Comparison of ENCODE assay signal across 1 cellular context in the genomic region with DNA sequence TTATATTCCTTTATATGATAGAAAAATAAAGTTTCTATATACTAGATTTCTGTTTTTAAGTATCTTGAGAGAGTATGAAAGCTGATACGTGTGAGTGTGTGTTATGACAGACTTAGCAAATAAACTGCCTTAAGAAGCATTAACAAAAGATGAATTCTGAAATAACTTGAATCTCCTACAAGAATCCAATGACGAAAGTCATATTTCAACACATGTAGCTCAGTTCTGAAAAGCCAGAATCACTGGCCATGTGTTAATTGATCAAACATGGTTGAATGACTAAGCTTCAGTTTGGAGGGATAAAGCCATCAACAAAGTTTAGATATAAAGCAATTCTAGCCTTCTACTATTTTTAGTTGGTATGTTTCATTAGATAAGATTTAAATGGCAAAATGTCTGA.
TF ChIP-seq lines count a peak whose summit lies in the region.

No MANE protein-coding gene starts in this region.

TF ChIP-seq in K562, 482 proteins besides CTCF, POLR2A, EP300 and RAD21 (continued from another document):
- TF ChIP-seq, protein P1, sequence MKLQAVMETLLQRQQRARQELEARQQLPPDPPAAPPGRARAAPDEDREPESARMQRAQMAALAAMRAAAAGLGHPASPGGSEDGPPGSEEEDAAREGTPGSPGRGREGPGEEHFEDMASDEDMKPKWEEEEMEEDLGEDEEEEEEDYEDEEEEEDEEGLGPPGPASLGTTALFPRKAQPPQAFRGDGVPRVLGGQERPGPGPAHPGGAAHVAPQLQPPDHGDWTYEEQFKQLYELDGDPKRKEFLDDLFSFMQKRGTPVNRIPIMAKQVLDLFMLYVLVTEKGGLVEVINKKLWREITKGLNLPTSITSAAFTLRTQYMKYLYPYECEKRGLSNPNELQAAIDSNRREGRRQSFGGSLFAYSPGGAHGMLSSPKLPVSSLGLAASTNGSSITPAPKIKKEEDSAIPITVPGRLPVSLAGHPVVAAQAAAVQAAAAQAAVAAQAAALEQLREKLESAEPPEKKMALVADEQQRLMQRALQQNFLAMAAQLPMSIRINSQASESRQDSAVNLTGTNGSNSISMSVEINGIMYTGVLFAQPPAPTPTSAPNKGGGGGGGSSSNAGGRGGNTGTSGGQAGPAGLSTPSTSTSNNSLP (IDR thresholded peaks at IDR 0.05; ENCODE audit: borderline replicate concordance, low read depth, low read length): no peak
- TF ChIP-seq SMARCE1 (IDR thresholded peaks at IDR 0.05) (no peak), ZBTB7A (IDR thresholded peaks at IDR 0.05; ENCODE audit: borderline replicate concordance, control insufficient read depth, low read depth, low read length) (no peak), ZFX (CRISPR knock-in tag; IDR thresholded peaks at IDR 0.05) (no peak), TAF9B (IDR thresholded peaks at IDR 0.05; ENCODE audit: partially characterized antibody) (no peak)
- TF ChIP-seq, protein P2, sequence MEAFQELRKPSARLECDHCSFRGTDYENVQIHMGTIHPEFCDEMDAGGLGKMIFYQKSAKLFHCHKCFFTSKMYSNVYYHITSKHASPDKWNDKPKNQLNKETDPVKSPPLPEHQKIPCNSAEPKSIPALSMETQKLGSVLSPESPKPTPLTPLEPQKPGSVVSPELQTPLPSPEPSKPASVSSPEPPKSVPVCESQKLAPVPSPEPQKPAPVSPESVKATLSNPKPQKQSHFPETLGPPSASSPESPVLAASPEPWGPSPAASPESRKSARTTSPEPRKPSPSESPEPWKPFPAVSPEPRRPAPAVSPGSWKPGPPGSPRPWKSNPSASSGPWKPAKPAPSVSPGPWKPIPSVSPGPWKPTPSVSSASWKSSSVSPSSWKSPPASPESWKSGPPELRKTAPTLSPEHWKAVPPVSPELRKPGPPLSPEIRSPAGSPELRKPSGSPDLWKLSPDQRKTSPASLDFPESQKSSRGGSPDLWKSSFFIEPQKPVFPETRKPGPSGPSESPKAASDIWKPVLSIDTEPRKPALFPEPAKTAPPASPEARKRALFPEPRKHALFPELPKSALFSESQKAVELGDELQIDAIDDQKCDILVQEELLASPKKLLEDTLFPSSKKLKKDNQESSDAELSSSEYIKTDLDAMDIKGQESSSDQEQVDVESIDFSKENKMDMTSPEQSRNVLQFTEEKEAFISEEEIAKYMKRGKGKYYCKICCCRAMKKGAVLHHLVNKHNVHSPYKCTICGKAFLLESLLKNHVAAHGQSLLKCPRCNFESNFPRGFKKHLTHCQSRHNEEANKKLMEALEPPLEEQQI (IDR thresholded peaks at IDR 0.05): no peak
- TF ChIP-seq, protein P3, sequence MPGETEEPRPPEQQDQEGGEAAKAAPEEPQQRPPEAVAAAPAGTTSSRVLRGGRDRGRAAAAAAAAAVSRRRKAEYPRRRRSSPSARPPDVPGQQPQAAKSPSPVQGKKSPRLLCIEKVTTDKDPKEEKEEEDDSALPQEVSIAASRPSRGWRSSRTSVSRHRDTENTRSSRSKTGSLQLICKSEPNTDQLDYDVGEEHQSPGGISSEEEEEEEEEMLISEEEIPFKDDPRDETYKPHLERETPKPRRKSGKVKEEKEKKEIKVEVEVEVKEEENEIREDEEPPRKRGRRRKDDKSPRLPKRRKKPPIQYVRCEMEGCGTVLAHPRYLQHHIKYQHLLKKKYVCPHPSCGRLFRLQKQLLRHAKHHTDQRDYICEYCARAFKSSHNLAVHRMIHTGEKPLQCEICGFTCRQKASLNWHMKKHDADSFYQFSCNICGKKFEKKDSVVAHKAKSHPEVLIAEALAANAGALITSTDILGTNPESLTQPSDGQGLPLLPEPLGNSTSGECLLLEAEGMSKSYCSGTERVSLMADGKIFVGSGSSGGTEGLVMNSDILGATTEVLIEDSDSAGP (CRISPR knock-in tag; IDR thresholded peaks at IDR 0.05): no peak
